In the genomic region with DNA sequence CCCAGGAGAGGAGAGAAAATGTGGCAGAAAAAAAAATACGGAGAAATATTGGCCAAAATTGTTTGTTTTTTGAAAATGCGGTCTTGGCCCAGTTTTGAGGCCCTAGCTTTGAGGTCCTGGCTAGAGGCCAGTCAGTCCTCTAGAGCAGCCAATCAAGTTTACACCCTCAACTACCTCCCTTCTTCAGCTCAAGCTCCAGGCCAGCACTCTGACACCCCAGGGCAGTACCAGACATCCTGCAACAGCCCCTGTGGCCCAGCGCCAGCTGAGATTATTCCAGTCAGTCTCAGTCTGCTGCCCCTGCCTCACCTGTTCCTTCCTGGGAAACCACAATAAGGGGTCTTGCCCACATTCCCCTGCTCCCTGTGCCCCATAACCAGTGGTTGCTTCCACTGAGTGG, we compare ENCODE assay signal across 25 cellular contexts.
A peak's percentile ranks its signal among the peaks of the same experiment; 100 is the strongest.
DNase-seq lines count a peak whose midpoint lies in the region; ATAC-seq and TF ChIP-seq lines count a peak whose summit lies in the region.
"Had no signal": no experiment of that assay in that cellular context is flagged by ENCODE, and none has a peak within 500 bp of the region (broad histone marks: within the 10 kb centered on the region; RNA-seq: fewer than 3 reads in every experiment).

No MANE protein-coding gene starts in this region.

- H3K4me3 ChIP-seq in cardiac muscle cell: no peak overlapping the region
- no peak overlapping the region for H3K4me3 ChIP-seq in right atrium auricular region
- H3K4me3 ChIP-seq: colonic mucosa, esophagus squamous epithelium, gastrocnemius medialis, GM23248, PC-9, psoas muscle, transverse colon had no signal

- H3K27ac ChIP-seq in cardiac muscle cell: no peak overlapping the region
- H3K27ac ChIP-seq in right atrium auricular region: no peak overlapping the region
- H3K27ac ChIP-seq: colonic mucosa, esophagus squamous epithelium, gastrocnemius medialis, GM23248, PC-9, psoas muscle, transverse colon had no signal

- TF ChIP-seq CTCF in cardiac muscle cell (IDR thresholded peaks at IDR 0.05; ENCODE audit: low read depth, low read length): no peak
- no peak for TF ChIP-seq CTCF in right atrium auricular region (IDR thresholded peaks at IDR 0.05)

- intact Hi-C loops in left cardiac atrium (cut with DNase I): no loop called here

- no peaks in the 10 kb centered on the region for H3K36me3 ChIP-seq in cardiac muscle cell
- H3K36me3 ChIP-seq in right atrium auricular region: no peaks in the 10 kb centered on the region
- H3K36me3 ChIP-seq: colonic mucosa, esophagus squamous epithelium, gastrocnemius medialis, transverse colon had no signal

- DNase-seq in cardiac muscle cell (ENCODE audit: low read depth in 1 of 2, low spot score in 1 of 2): peak; percentile 6 to 56
- DNase-seq in right atrium auricular region (ENCODE audit: low spot score): no peak
- DNase-seq in left cardiac atrium: peak; percentile 35
- no peak for DNase-seq in NCI-H1048 (lab: John Stamatoyannopoulos, UW)
- DNase-seq in DMS153 (lab: John Stamatoyannopoulos, UW): no peak
- DNase-seq: activated CD4-positive, CD25-positive, alpha-beta regulatory T cell treated with anti-CD3 and anti-CD28 coated beads, Interleukin-2, amount 50 U/mL, for 72 hours; activated CD8-positive, alpha-beta T cell treated with anti-CD3 and anti-CD28 coated beads, Interleukin-2, amount 10 ng/mL, durations not matched to agents 7 days and 5 days; activated effector memory CD4-positive, alpha-beta T cell treated with anti-CD3 and anti-CD28 coated beads, Interleukin-2, amount 50 U/mL, for 16 hours; activated T-cell treated with anti-CD3 and anti-CD28 coated beads for 4 hours; CD4-positive, alpha-beta T cell; colonic mucosa; esophagus squamous epithelium; gastrocnemius medialis; GM23248; kidney; naive B cell; NCI-H1436; PC-9; psoas muscle; SHP77 treated with DMSO at 0.1 percent for 48 hours; T-helper 1 cell; transverse colon had no signal

- no peaks in the 10 kb centered on the region for H3K9me3 ChIP-seq in cardiac muscle cell (ENCODE audit: low read depth)
- H3K9me3 ChIP-seq in right atrium auricular region: no peaks in the 10 kb centered on the region
- H3K9me3 ChIP-seq: colonic mucosa, esophagus squamous epithelium, gastrocnemius medialis, psoas muscle, transverse colon had no signal

- no peaks in the 10 kb centered on the region for H3K27me3 ChIP-seq in cardiac muscle cell
- no peaks in the 10 kb centered on the region for H3K27me3 ChIP-seq in right atrium auricular region
- H3K27me3 ChIP-seq: colonic mucosa, esophagus squamous epithelium, gastrocnemius medialis, transverse colon had no signal

- peaks cover 12% of the 10 kb centered on the region for H3K4me1 ChIP-seq in cardiac muscle cell (ENCODE audit: low read depth)
- peaks cover 0 to 21% of the 10 kb centered on the region in 2 donors for H3K4me1 ChIP-seq in right atrium auricular region

- ATAC-seq in SK-N-SH treated with all-trans-retinoic acid at 6 μM for 48 hours: peak; percentile 32; the same call in 2 of the 3 replicates
- ATAC-seq in left cardiac atrium: peak; percentile 58 to 81
- no peak for ATAC-seq in GM18858 (IDR thresholded peaks at IDR 0.05; ENCODE audit: unreplicated experiment)
- no peak for ATAC-seq in HG03354 (IDR thresholded peaks at IDR 0.05; ENCODE audit: poor library complexity, severe bottlenecking, unreplicated experiment)
- ATAC-seq: activated CD8-positive, alpha-beta T cell treated with anti-CD3 and anti-CD28 coated beads, Interleukin-2, amount 10 ng/mL, durations not matched to agents 7 days and 5 days; gastrocnemius medialis had no signal

TF ChIP-seq in SK-N-SH treated with all-trans-retinoic acid at 6 μM for 48 hours, 23 proteins besides CTCF, POLR2A, EP300 and RAD21:
- TF ChIP-seq, protein P1, sequence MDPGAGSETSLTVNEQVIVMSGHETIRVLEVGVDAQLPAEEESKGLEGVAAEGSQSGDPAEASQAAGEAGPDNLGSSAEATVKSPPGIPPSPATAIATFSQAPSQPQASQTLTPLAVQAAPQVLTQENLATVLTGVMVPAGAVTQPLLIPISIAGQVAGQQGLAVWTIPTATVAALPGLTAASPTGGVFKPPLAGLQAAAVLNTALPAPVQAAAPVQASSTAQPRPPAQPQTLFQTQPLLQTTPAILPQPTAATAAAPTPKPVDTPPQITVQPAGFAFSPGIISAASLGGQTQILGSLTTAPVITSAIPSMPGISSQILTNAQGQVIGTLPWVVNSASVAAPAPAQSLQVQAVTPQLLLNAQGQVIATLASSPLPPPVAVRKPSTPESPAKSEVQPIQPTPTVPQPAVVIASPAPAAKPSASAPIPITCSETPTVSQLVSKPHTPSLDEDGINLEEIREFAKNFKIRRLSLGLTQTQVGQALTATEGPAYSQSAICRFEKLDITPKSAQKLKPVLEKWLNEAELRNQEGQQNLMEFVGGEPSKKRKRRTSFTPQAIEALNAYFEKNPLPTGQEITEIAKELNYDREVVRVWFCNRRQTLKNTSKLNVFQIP (CRISPR knock-in tag; IDR thresholded peaks at IDR 0.05; ENCODE audit: borderline replicate concordance, low read depth): no peak
- no peak for TF ChIP-seq ISL1 (CRISPR knock-in tag; IDR thresholded peaks at IDR 0.05)
- no peak for TF ChIP-seq PPARA (CRISPR knock-in tag; IDR thresholded peaks at IDR 0.05; ENCODE audit: borderline replicate concordance)
- no peak for TF ChIP-seq ZNF565 (CRISPR knock-in tag; conservative IDR thresholded peaks at IDR 0.05; ENCODE audit: low read depth)
- TF ChIP-seq TOX (CRISPR knock-in tag; IDR thresholded peaks at IDR 0.05; ENCODE audit: borderline replicate concordance): no peak
- TF ChIP-seq RARB (CRISPR knock-in tag; IDR thresholded peaks at IDR 0.05): no peak
- TF ChIP-seq ZC3H10 (CRISPR knock-in tag; IDR thresholded peaks at IDR 0.05): no peak
- TF ChIP-seq, protein P2, sequence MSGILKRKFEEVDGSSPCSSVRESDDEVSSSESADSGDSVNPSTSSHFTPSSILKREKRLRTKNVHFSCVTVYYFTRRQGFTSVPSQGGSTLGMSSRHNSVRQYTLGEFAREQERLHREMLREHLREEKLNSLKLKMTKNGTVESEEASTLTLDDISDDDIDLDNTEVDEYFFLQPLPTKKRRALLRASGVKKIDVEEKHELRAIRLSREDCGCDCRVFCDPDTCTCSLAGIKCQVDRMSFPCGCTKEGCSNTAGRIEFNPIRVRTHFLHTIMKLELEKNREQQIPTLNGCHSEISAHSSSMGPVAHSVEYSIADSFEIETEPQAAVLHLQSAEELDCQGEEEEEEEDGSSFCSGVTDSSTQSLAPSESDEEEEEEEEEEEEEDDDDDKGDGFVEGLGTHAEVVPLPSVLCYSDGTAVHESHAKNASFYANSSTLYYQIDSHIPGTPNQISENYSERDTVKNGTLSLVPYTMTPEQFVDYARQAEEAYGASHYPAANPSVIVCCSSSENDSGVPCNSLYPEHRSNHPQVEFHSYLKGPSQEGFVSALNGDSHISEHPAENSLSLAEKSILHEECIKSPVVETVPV (CRISPR knock-in tag; IDR thresholded peaks at IDR 0.05): no peak
- TF ChIP-seq ZFP3 (CRISPR knock-in tag; IDR thresholded peaks at IDR 0.05): no peak
- TF ChIP-seq ESRRG (CRISPR knock-in tag; IDR thresholded peaks at IDR 0.05): no peak
- TF ChIP-seq TCF4 (CRISPR knock-in tag; IDR thresholded peaks at IDR 0.05; ENCODE audit: borderline replicate concordance): no peak
- no peak for TF ChIP-seq ARNTL (CRISPR knock-in tag; IDR thresholded peaks at IDR 0.05; ENCODE audit: borderline replicate concordance, low read depth)
- TF ChIP-seq GLIS3 (CRISPR knock-in tag; IDR thresholded peaks at IDR 0.05): no peak
- no peak for TF ChIP-seq ZNF8 (CRISPR knock-in tag; IDR thresholded peaks at IDR 0.05)
- TF ChIP-seq, protein P3, sequence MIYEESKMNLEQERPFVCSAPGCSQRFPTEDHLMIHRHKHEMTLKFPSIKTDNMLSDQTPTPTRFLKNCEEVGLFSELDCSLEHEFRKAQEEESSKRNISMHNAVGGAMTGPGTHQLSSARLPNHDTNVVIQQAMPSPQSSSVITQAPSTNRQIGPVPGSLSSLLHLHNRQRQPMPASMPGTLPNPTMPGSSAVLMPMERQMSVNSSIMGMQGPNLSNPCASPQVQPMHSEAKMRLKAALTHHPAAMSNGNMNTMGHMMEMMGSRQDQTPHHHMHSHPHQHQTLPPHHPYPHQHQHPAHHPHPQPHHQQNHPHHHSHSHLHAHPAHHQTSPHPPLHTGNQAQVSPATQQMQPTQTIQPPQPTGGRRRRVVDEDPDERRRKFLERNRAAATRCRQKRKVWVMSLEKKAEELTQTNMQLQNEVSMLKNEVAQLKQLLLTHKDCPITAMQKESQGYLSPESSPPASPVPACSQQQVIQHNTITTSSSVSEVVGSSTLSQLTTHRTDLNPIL (CRISPR knock-in tag; IDR thresholded peaks at IDR 0.05; ENCODE audit: low read depth): no peak
TF ChIP-seq in SK-N-SH treated with all-trans-retinoic acid at 6 μM for 48 hours: peak in this region for 0.

Comparison
In these comparisons a context has a peak if more than half of its experiments do, and no peak if none do; other contexts are left out.
1. DNase-seq: peak in cardiac muscle cell (2 of 2) and left cardiac atrium (single experiment); none in right atrium auricular region (single experiment), NCI-H1048 (single experiment) and DMS153 (single experiment).
2. ATAC-seq: peak in SK-N-SH treated with all-trans-retinoic acid at 6 μM for 48 hours (single experiment) and left cardiac atrium (2 of 2); none in GM18858 (single experiment) and HG03354 (single experiment).